In genomic region chr18:10560457-10561045, GRCh38 we compare ENCODE assay signal across 7 cellular contexts. TPM values are rescaled to one million over a fixed set of nuclear protein-coding genes. Genes with fewer than 3 reads are reported as not detected.
DNase-seq lines count a peak whose midpoint lies in the region; ATAC-seq and TF ChIP-seq lines count a peak whose summit lies in the region.

No MANE protein-coding gene starts in this region.

- no peaks in the 10 kb centered on the region for H3K9me3 Mint-ChIP-seq in activated CD8-positive, alpha-beta T cell treated with anti-CD3 and anti-CD28 coated beads, Interleukin-2, amount 10 ng/mL, durations not matched to agents 7 days and 5 days (ENCODE audit: insufficient read depth)
- no peaks in the 10 kb centered on the region for H3K9me3 Mint-ChIP-seq in endothelial cell (ENCODE audit: unreplicated experiment)

- TF ChIP-seq CTCF in GM12873 (IDR thresholded peaks at IDR 0.05; ENCODE audit: insufficient read depth, low read depth, low read length, missing control alignments) (peak; percentile 77), endothelial cell (IDR thresholded peaks at IDR 0.05; ENCODE audit: unreplicated experiment) (peak; percentile 82)

- H3K27ac Mint-ChIP-seq in activated CD8-positive, alpha-beta T cell treated with anti-CD3 and anti-CD28 coated beads, Interleukin-2, amount 10 ng/mL, durations not matched to agents 7 days and 5 days, result no peak overlapping the region
- H3K27ac Mint-ChIP-seq in endothelial cell (ENCODE audit: unreplicated experiment), result no peak overlapping the region

- no peak overlapping the region for H3K4me3 Mint-ChIP-seq in activated CD8-positive, alpha-beta T cell treated with anti-CD3 and anti-CD28 coated beads, Interleukin-2, amount 10 ng/mL, durations not matched to agents 7 days and 5 days
- H3K4me3 Mint-ChIP-seq in endothelial cell (ENCODE audit: unreplicated experiment), result no peak overlapping the region

- H3K36me3 Mint-ChIP-seq in activated CD8-positive, alpha-beta T cell treated with anti-CD3 and anti-CD28 coated beads, Interleukin-2, amount 10 ng/mL, durations not matched to agents 7 days and 5 days (ENCODE audit: low read depth), result peaks cover 15% of the 10 kb centered on the region
- H3K36me3 Mint-ChIP-seq in endothelial cell (ENCODE audit: low read depth, unreplicated experiment), result peaks cover 16% of the 10 kb centered on the region

- CTCF ChIA-PET in activated CD8-positive, alpha-beta T cell treated with anti-CD3 and anti-CD28 coated beads, Interleukin-2, amount 10 ng/mL, durations not matched to agents 7 days and 5 days (lab: Charles Lee), result interaction anchor here (0.6 to 1.9 kb wide), 18 partner anchors 9 to 609 kb away, joined by 3 to 17 read pairs (median 4); partner anchors contain the start of gene NAPG

- no peaks in the 10 kb centered on the region for H3K27me3 Mint-ChIP-seq in activated CD8-positive, alpha-beta T cell treated with anti-CD3 and anti-CD28 coated beads, Interleukin-2, amount 10 ng/mL, durations not matched to agents 7 days and 5 days (ENCODE audit: low read depth)
- peaks cover 2% of the 10 kb centered on the region for H3K27me3 Mint-ChIP-seq in endothelial cell (ENCODE audit: unreplicated experiment)

- POLR2A ChIA-PET in activated CD8-positive, alpha-beta T cell treated with anti-CD3 and anti-CD28 coated beads, Interleukin-2, amount 10 ng/mL, durations not matched to agents 7 days and 5 days (lab: Charles Lee), result interaction anchor here (0.7 kb wide), 1 partner anchor 69 kb away, joined by 3 read pairs; no protein-coding TSS in a partner anchor

- peak; percentile 32 for DNase-seq in NCI-H510A treated with DMSO at 0.1 percent for 48 hours (lab: John Stamatoyannopoulos, UW)
- DNase-seq in activated CD8-positive, alpha-beta T cell treated with anti-CD3 and anti-CD28 coated beads, Interleukin-2, amount 10 ng/mL, durations not matched to agents 7 days and 5 days, result peak; percentile 71
- DNase-seq in endothelial cell (ENCODE audit: low spot score), result peak; percentile 80
- peak; percentile 82 for DNase-seq in midbrain (lab: John Stamatoyannopoulos, UW)
- peak; percentile 26 to 46 for DNase-seq in stimulated activated CD8-positive, alpha-beta memory T cell treated with anti-CD3 and anti-CD28 coated beads, Interleukin-2, amount 100 ng/mL, for 48 hours (ENCODE audit: low read depth in 2 of 2)

- H3K4me1 Mint-ChIP-seq in activated CD8-positive, alpha-beta T cell treated with anti-CD3 and anti-CD28 coated beads, Interleukin-2, amount 10 ng/mL, durations not matched to agents 7 days and 5 days (ENCODE audit: low read depth), result peaks cover 2% of the 10 kb centered on the region
- no peaks in the 10 kb centered on the region for H3K4me1 Mint-ChIP-seq in endothelial cell (ENCODE audit: unreplicated experiment)

- ATAC-seq in HG03097 (IDR thresholded peaks at IDR 0.05; ENCODE audit: low FRiP score, unreplicated experiment), result peak; percentile 52
- ATAC-seq in activated CD8-positive, alpha-beta T cell treated with anti-CD3 and anti-CD28 coated beads, Interleukin-2, amount 10 ng/mL, durations not matched to agents 7 days and 5 days, result peak; percentile 79

RNA-seq across cellular contexts. Expression of gene NAPG, which starts 34.7 kb away (rescaled TPM):
- 10 to 100 TPM; 31.1 to 31.5 TPM for total RNA-seq in activated CD8-positive, alpha-beta T cell treated with anti-CD3 and anti-CD28 coated beads, Interleukin-2, amount 10 ng/mL, durations not matched to agents 7 days and 5 days
- total RNA-seq in endothelial cell (ENCODE audit: unreplicated experiment), result 33.6 TPM

Comparison
In these comparisons a context has a peak if more than half of its experiments do, and no peak if none do; other contexts are left out.
1. Peak in every context shown above with its lines: DNase-seq and ATAC-seq.
2. DNase-seq: peak in every context shown above with its lines; median percentile 82 in midbrain; 80 in endothelial cell; 71 in activated CD8-positive, alpha-beta T cell treated with anti-CD3 and anti-CD28 coated beads, Interleukin-2, amount 10 ng/mL, durations not matched to agents 7 days and 5 days; 36 in stimulated activated CD8-positive, alpha-beta memory T cell treated with anti-CD3 and anti-CD28 coated beads, Interleukin-2, amount 100 ng/mL, for 48 hours; 32 in NCI-H510A treated with DMSO at 0.1 percent for 48 hours.